18 cellular contexts compared by ENCODE assay signal in genomic region chr11:118055966-118056365, GRCh38. TPM values are rescaled to one million over a fixed set of nuclear protein-coding genes. Genes with fewer than 3 reads are reported as not detected.
"Had no signal": no experiment of that assay in that cellular context is flagged by ENCODE, and none has a peak within 500 bp of the region (broad histone marks: within the 10 kb centered on the region; RNA-seq: fewer than 3 reads in every experiment).

No MANE protein-coding gene starts in this region.

- H3K9me3 Mint-ChIP-seq: activated naive CD4-positive, alpha-beta T cell treated with anti-CD3 and anti-CD28 coated beads, Interleukin-2, amount 50 U/mL, for 72 hours; neural crest cell had no signal

- FAIRE-seq: keratinocyte had no signal

- DNase-seq: activated CD4-positive, alpha-beta T cell treated with anti-CD3 and anti-CD28 coated beads, Interleukin-2, amount 50 U/mL, for 48 hours; activated CD4-positive, CD25-positive, alpha-beta regulatory T cell treated with anti-CD3 and anti-CD28 coated beads, Interleukin-2, amount 50 U/mL, for 72 hours; amygdala; gastrocnemius medialis; mammary epithelial cell; uterus had no signal

- H3K27me3 ChIP-seq: gastrocnemius medialis, right atrium auricular region, uterus had no signal

- H3K36me3 Mint-ChIP-seq: activated naive CD4-positive, alpha-beta T cell treated with anti-CD3 and anti-CD28 coated beads, Interleukin-2, amount 50 U/mL, for 72 hours had no signal

- H3K27ac ChIP-seq: gastrocnemius medialis, right atrium auricular region, SJCRH30, skin epidermis, uterus, VCaP had no signal

- H3K4me1 ChIP-seq: SJCRH30, uterus had no signal

- H3K36me3 ChIP-seq: gastrocnemius medialis, right atrium auricular region, SJCRH30, uterus had no signal

- H3K27ac Mint-ChIP-seq: progenitor cell of endocrine pancreas had no signal

- H3K4me3 ChIP-seq: gastrocnemius medialis, right atrium auricular region, SJCRH30, skin epidermis, uterus had no signal

- H3K4me3 Mint-ChIP-seq: neural crest cell had no signal

- ATAC-seq: activated naive CD4-positive, alpha-beta T cell treated with anti-CD3 and anti-CD28 coated beads, Interleukin-2, amount 50 U/mL, for 72 hours; gastrocnemius medialis had no signal

- H3K9me3 ChIP-seq: gastrocnemius medialis, right atrium auricular region, SJCRH30, uterus had no signal

RNA-seq across cellular contexts. Expression of gene TMPRSS4, which starts 20.9 kb away (rescaled TPM):
- total RNA-seq: activated naive CD4-positive, alpha-beta T cell treated with anti-CD3 and anti-CD28 coated beads, Interleukin-2, amount 50 U/mL, for 72 hours; myocyte; neural crest cell; omental fat pad; right atrium auricular region; SJCRH30; T-helper 1 cell treated with Interleukin-12 subunit alpha and Interleukin-12 subunit beta and Interleukin-4 antibody, amounts not matched to agents 30 ng/mL and 1 ng/mL, for 36 hours had no signal

RNA-seq across cellular contexts. Expression of gene SMIM35, which starts 30.8 kb away (rescaled TPM):
- total RNA-seq: activated naive CD4-positive, alpha-beta T cell treated with anti-CD3 and anti-CD28 coated beads, Interleukin-2, amount 50 U/mL, for 72 hours; cardiac septum; gastrocnemius medialis; mammary epithelial cell; myocyte; neural crest cell; progenitor cell of endocrine pancreas; right atrium auricular region; SJCRH30; uterus had no signal
